In genomic region chr11:67646535-67647336, GRCh38 we compare ENCODE assay signal across 11 cellular contexts. TPM values are rescaled to one million over a fixed set of nuclear protein-coding genes. Genes with fewer than 3 reads are reported as not detected.
DNase-seq lines count a peak whose midpoint lies in the region; TF ChIP-seq lines count a peak whose summit lies in the region.
"Had no signal": no experiment of that assay in that cellular context is flagged by ENCODE, and none has a peak within 500 bp of the region (broad histone marks: within the 10 kb centered on the region; RNA-seq: fewer than 3 reads in every experiment).

No MANE protein-coding gene starts in this region.

- H3K4me3 ChIP-seq in NB4 (ENCODE audit: low read depth, low read length), result no peak overlapping the region
- H3K4me3 ChIP-seq in spleen, result peak overlapping the region in 3 of 8 donors; percentile 5 to 47 (median 10)

- WGBS in spleen, 5 donors, result 17 to 29% (median 22%) methylated on average over 6 to 24 of the region's 24 CpGs

- H3K27ac Mint-ChIP-seq in activated naive CD4-positive, alpha-beta T cell treated with anti-CD3 and anti-CD28 coated beads for 36 hours, result no peak overlapping the region

- CTCF ChIA-PET in activated naive CD4-positive, alpha-beta T cell treated with anti-CD3 and anti-CD28 coated beads for 36 hours (lab: Charles Lee), result interaction anchor here (0.8 to 1.8 kb wide), 7 partner anchors 8 to 211 kb away, joined by 3 to 7 read pairs (median 3); partner anchors contain the start of gene NUDT8

- no peak overlapping the region for H3K4me3 Mint-ChIP-seq in activated naive CD4-positive, alpha-beta T cell treated with anti-CD3 and anti-CD28 coated beads for 36 hours

- no peaks in the 10 kb centered on the region for H3K9me3 Mint-ChIP-seq in activated naive CD4-positive, alpha-beta T cell treated with anti-CD3 and anti-CD28 coated beads for 36 hours

- H3K27me3 Mint-ChIP-seq in activated naive CD4-positive, alpha-beta T cell treated with anti-CD3 and anti-CD28 coated beads for 36 hours (ENCODE audit: low read depth), result peaks cover 2% of the 10 kb centered on the region

- H3K36me3 Mint-ChIP-seq in activated naive CD4-positive, alpha-beta T cell treated with anti-CD3 and anti-CD28 coated beads for 36 hours (ENCODE audit: low read depth), result no peaks in the 10 kb centered on the region

- no peak for TF ChIP-seq POLR2A in NB4 (IDR thresholded peaks at IDR 0.05; ENCODE audit: extremely low read depth, insufficient read length)
- no peak for TF ChIP-seq POLR2A in spleen (IDR thresholded peaks at IDR 0.05)

- H3K27ac ChIP-seq in spleen, result peak overlapping the region in 3 of 8 donors; percentile 11 to 68 (median 20)
- H3K27ac ChIP-seq: 22Rv1 had no signal

- H3K4me1 ChIP-seq in spleen, result peaks cover 38 to 70% (median 58%) of the 10 kb centered on the region in 6 donors

- peak; percentile 71 for DNase-seq in NK-92 treated with Interleukin-12 subunit alpha and Interleukin-12 subunit beta, amount 100 ng/mL, for 24 hours (lab: John Stamatoyannopoulos, UW)
- DNase-seq in NK-92 (lab: John Stamatoyannopoulos, UW; ENCODE audit: unreplicated experiment), result no peak
- DNase-seq in NB4 (ENCODE audit: low read depth), result peak; percentile 91
- peak; percentile 60 for DNase-seq in activated naive CD4-positive, alpha-beta T cell treated with anti-CD3 and anti-CD28 coated beads for 36 hours
- peak; percentile 93 for DNase-seq in spleen
- DNase-seq in NCI-H187 (lab: John Stamatoyannopoulos, UW), result no peak
- DNase-seq in DMS114 treated with DMSO at 0.1 percent for 48 hours (lab: John Stamatoyannopoulos, UW; ENCODE audit: unreplicated experiment), result no peak
- DNase-seq in DMS53 (lab: John Stamatoyannopoulos, UW), result no peak

- TF ChIP-seq CTCF in NB4 (IDR thresholded peaks at IDR 0.05; ENCODE audit: low read depth, low read length), result peak; percentile 26
- TF ChIP-seq CTCF in spleen (IDR thresholded peaks at IDR 0.05 in 8 of 11, conservative IDR thresholded peaks at IDR 0.05 in 3 of 11), result peak in 9 of 11 experiments; percentile 20 to 51 (median 40)

- no peaks in the 10 kb centered on the region for H3K36me3 ChIP-seq in spleen

- peaks cover 32% of the 10 kb centered on the region for H3K4me1 Mint-ChIP-seq in activated naive CD4-positive, alpha-beta T cell treated with anti-CD3 and anti-CD28 coated beads for 36 hours (ENCODE audit: low read depth)

- H3K27me3 ChIP-seq in spleen (replicated peaks in 1 of 7), result peaks cover 0 to 24% (median 0%) of the 10 kb centered on the region in 7 donors

- peaks cover 0 to 10% (median 5%) of the 10 kb centered on the region in 8 donors for H3K9me3 ChIP-seq in spleen

- intact Hi-C loops in activated naive CD4-positive, alpha-beta T cell treated with anti-CD3 and anti-CD28 coated beads for 36 hours (cut with micrococcal nuclease), result loop anchor here (5.0 kb wide), 1 partner anchor 81 kb away; no protein-coding TSS in a partner anchor
- intact Hi-C loops in spleen (cut with DNase I; ENCODE audit: low total_unique reads), result no loop called here

RNA-seq across cellular contexts. Expression of gene ACY3, which starts 3.8 kb away (rescaled TPM):
- total RNA-seq in activated naive CD4-positive, alpha-beta T cell treated with anti-CD3 and anti-CD28 coated beads for 36 hours, result not detected
- total RNA-seq in spleen, result 1 to 10 TPM in 3 of 7 donors, under 1 TPM in 3, not detected in 1; 0.39 to 2.0 (median 0.98) TPM
- 1 to 10 TPM; 1.1 to 5.7 (median 1.2) TPM for polyA plus RNA-seq in spleen
- total RNA-seq: HT1080, right cardiac atrium had no signal
- polyA plus RNA-seq: right cardiac atrium had no signal

RNA-seq across cellular contexts. Expression of gene TBX10, which starts 7.2 kb away (rescaled TPM):
- not detected for total RNA-seq in activated naive CD4-positive, alpha-beta T cell treated with anti-CD3 and anti-CD28 coated beads for 36 hours
- not detected for total RNA-seq in spleen
- polyA plus RNA-seq in spleen, result under 1 TPM in 1 of 3 donors, not detected in 2; 0.08 TPM
- total RNA-seq: HT1080, right cardiac atrium had no signal
- polyA plus RNA-seq: right cardiac atrium had no signal

RNA-seq across cellular contexts. Expression of gene NUDT8, which starts 17.0 kb away (rescaled TPM):
- total RNA-seq in activated naive CD4-positive, alpha-beta T cell treated with anti-CD3 and anti-CD28 coated beads for 36 hours, result 10 to 100 TPM; 29.7 to 30.4 TPM
- 1 to 10 TPM; 2.7 to 7.9 (median 5.8) TPM for total RNA-seq in spleen
- polyA plus RNA-seq in spleen, result 1 to 10 TPM; 5.4 to 9.2 (median 6.5) TPM

RNA-seq across cellular contexts. Expression of gene ALDH3B2, which starts 27.7 kb away (rescaled TPM):
- total RNA-seq in activated naive CD4-positive, alpha-beta T cell treated with anti-CD3 and anti-CD28 coated beads for 36 hours, result not detected
- not detected for total RNA-seq in spleen
- under 1 TPM in 1 of 3 donors, not detected in 2; 0.03 TPM for polyA plus RNA-seq in spleen
- total RNA-seq: HT1080, right cardiac atrium had no signal
- polyA plus RNA-seq: right cardiac atrium had no signal

RNA-seq across cellular contexts. Expression of gene NDUFV1, which starts 40.0 kb away (rescaled TPM):
- 100 to 1,000 TPM; 347 to 356 TPM for total RNA-seq in activated naive CD4-positive, alpha-beta T cell treated with anti-CD3 and anti-CD28 coated beads for 36 hours
- total RNA-seq in spleen, result 100 to 1,000 TPM; 145 to 258 (median 185) TPM
- polyA plus RNA-seq in spleen, result 100 to 1,000 TPM; 132 to 257 (median 213) TPM

Comparison
In these comparisons a context has a peak if more than half of its experiments do, and no peak if none do; other contexts are left out.
1. DNase-seq: peak in NK-92 treated with Interleukin-12 subunit alpha and Interleukin-12 subunit beta, amount 100 ng/mL, for 24 hours (single experiment), NB4 (single experiment), activated naive CD4-positive, alpha-beta T cell treated with anti-CD3 and anti-CD28 coated beads for 36 hours (single experiment) and spleen (single experiment); none in NK-92 (single experiment), NCI-H187 (0 of 2), DMS114 treated with DMSO at 0.1 percent for 48 hours (single experiment) and DMS53 (single experiment).